15 cellular contexts compared by ENCODE assay signal in genomic region chr20:10308652-10309051, GRCh38.
"Had no signal": no experiment of that assay in that cellular context is flagged by ENCODE, and none has a peak within 500 bp of the region (broad histone marks: within the 10 kb centered on the region; RNA-seq: fewer than 3 reads in every experiment).

No MANE protein-coding gene starts in this region.

- H3K4me1 ChIP-seq: left lung, prostate gland had no signal

- H3K27ac ChIP-seq: left lung, prostate gland, spleen had no signal

- H3K27me3 ChIP-seq: dorsolateral prefrontal cortex, left lung had no signal

- H3K9me3 ChIP-seq: left lung, prostate gland, spleen had no signal

- DNase-seq: activated CD4-positive, CD25-positive, alpha-beta regulatory T cell treated with anti-CD3 and anti-CD28 coated beads, Interleukin-2, amount 50 U/mL, for 72 hours; activated naive CD4-positive, alpha-beta T cell treated with anti-CD3 and anti-CD28 coated beads for 36 hours; dorsolateral prefrontal cortex; endodermal cell; erythroblast; hippocampal formation; kidney; left lung; naive thymus-derived CD8-positive, alpha-beta T cell; nucleus accumbens; right cardiac atrium; spleen; stimulated activated CD4-positive, alpha-beta T cell treated with anti-CD3 and anti-CD28 coated beads, Interleukin-1b, Interleukin-23, amount 100 ng/mL, for 48 hours had no signal

- H3K36me3 ChIP-seq: left lung, prostate gland, spleen had no signal

- ATAC-seq: naive thymus-derived CD8-positive, alpha-beta T cell; right cardiac atrium had no signal

- H3K4me3 Mint-ChIP-seq: activated naive CD4-positive, alpha-beta T cell treated with anti-CD3 and anti-CD28 coated beads for 36 hours; activated T-helper 17 cell treated with anti-CD3 and anti-CD28 coated beads, Interleukin-2, amount 50 U/mL, for 72 hours; endodermal cell; naive thymus-derived CD8-positive, alpha-beta T cell had no signal

- H3K4me3 ChIP-seq: dorsolateral prefrontal cortex, left lung, prostate gland, spleen had no signal

- H3K9me3 Mint-ChIP-seq: activated naive CD4-positive, alpha-beta T cell treated with anti-CD3 and anti-CD28 coated beads for 36 hours; activated T-helper 17 cell treated with anti-CD3 and anti-CD28 coated beads, Interleukin-2, amount 50 U/mL, for 72 hours; endodermal cell had no signal

- H3K27ac Mint-ChIP-seq: activated naive CD4-positive, alpha-beta T cell treated with anti-CD3 and anti-CD28 coated beads for 36 hours; activated T-helper 17 cell treated with anti-CD3 and anti-CD28 coated beads, Interleukin-2, amount 50 U/mL, for 72 hours; endodermal cell had no signal

- FAIRE-seq: kidney had no signal

- H3K36me3 Mint-ChIP-seq: naive thymus-derived CD8-positive, alpha-beta T cell had no signal
